1 cellular context compared by ENCODE assay signal in the genomic region with DNA sequence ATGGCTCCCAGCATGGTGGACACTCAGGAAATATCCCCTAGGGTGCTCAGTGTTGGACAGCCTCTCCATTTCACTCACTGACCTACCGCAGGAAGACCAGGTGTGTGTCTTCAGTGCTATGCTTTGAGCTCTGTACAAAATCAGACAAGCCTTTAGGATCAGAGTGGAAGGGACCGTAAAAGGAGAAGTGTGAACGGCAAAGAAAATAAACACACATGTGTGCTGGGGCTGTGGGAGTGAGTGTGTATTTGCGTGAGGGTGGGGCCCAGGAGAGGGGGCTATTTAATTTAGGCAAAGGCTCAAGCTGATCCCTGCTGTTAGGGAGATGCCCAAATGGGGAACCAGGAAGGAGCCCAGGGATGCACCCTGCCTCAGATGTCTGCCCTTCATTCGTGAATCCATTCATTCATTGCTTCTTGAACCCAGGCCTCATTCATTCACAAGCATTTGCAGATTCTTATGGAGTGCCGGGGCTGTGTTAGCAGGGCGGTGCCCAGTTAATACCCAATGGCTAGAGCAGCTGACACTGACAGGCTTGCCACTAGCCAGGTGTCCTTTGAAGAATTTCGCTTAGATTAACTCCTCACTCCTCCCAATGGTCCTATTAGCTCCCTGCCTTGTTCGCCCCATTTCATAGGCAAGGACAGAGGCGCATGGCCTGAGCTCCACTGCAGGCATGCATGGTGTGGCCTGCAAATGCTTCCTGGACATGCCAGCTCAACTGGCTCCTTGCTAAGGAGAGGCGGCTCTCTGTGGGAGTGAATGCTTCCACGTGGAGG.
TF ChIP-seq lines count a peak whose summit lies in the region.

No MANE protein-coding gene starts in this region.

TF ChIP-seq in H1, 55 proteins besides CTCF, POLR2A, EP300 and RAD21:
- no peak for TF ChIP-seq NANOG (IDR thresholded peaks at IDR 0.05; ENCODE audit: insufficient read depth, low read depth, low read length, poor library complexity, severe bottlenecking)
- TF ChIP-seq CHD2 (IDR thresholded peaks at IDR 0.05; ENCODE audit: low read length), result no peak
- no peak for TF ChIP-seq CHD1 (IDR thresholded peaks at IDR 0.05; ENCODE audit: low read depth, low read length)
- no peak for TF ChIP-seq KDM5A (IDR thresholded peaks at IDR 0.05; ENCODE audit: low read length)
- no peak for TF ChIP-seq RBBP5 (IDR thresholded peaks at IDR 0.05; ENCODE audit: borderline replicate concordance, low read depth, low read length)
- no peak for TF ChIP-seq TEAD4 (IDR thresholded peaks at IDR 0.05; ENCODE audit: low read depth, low read length)
- no peak for TF ChIP-seq TAF7 (optimal IDR thresholded peaks at IDR 0.05; ENCODE audit: borderline replicate concordance, low read depth, low read length)
- TF ChIP-seq RXRA (IDR thresholded peaks at IDR 0.05; ENCODE audit: insufficient read depth, low read depth, low read length), result no peak
- no peak for TF ChIP-seq SIN3A (conservative IDR thresholded peaks at IDR 0.05 in 1 of 2, IDR thresholded peaks at IDR 0.05 in 1 of 2; ENCODE audit: low read depth in 1 of 2, low read length in 2 of 2)
- TF ChIP-seq SIX5 (IDR thresholded peaks at IDR 0.05; ENCODE audit: low read depth, low read length), result no peak
- no peak for TF ChIP-seq CEBPB (IDR thresholded peaks at IDR 0.05; ENCODE audit: low read depth, low read length)
- TF ChIP-seq, protein P1, sequence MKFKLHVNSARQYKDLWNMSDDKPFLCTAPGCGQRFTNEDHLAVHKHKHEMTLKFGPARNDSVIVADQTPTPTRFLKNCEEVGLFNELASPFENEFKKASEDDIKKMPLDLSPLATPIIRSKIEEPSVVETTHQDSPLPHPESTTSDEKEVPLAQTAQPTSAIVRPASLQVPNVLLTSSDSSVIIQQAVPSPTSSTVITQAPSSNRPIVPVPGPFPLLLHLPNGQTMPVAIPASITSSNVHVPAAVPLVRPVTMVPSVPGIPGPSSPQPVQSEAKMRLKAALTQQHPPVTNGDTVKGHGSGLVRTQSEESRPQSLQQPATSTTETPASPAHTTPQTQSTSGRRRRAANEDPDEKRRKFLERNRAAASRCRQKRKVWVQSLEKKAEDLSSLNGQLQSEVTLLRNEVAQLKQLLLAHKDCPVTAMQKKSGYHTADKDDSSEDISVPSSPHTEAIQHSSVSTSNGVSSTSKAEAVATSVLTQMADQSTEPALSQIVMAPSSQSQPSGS (IDR thresholded peaks at IDR 0.05; ENCODE audit: low read length), result no peak
- TF ChIP-seq FOSL1 (IDR thresholded peaks at IDR 0.05; ENCODE audit: insufficient read depth, low read depth, low read length), result no peak
